ENCODE assay signal across 13 cellular contexts in the genomic region with DNA sequence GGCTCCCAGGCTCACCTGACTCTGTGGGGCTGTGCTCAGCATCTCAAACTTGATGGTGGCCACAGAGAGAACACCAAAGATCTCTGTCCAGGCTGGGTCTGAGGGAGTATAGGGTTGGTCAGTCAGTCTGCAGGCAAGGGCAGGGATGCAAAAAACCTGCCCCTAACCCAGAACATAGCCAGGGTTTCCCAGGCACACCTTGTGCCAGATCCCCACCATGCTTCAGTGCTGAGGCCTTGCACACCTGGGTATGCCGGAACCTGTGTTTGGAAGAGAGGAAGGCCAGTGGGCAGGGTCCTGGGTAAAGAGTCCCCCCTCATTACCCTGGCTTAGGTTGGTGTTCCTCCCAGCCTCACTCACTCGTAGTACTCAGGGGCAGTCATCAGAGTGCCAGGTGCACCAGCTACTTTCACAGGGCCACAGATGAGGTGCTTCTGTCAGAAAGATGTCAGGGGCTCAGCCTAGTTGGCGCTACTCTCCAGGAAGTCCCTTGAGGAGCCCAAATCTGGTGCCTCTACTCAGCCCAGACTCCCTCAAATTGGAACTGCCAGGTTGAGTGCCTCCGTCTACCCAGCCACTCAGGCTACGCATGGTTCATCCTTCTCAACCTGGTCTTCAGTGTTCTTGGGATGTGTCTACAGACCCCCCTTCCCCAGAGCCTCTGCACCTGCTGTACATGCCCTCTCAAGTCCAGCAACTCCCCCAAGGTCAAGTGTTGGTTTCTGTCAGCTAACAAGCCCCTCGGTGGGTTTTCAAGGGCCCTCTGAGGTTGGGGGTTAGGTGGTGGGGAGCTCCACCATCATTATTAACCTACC. TPM values are rescaled to one million over a fixed set of nuclear protein-coding genes. Genes with fewer than 3 reads are reported as not detected.
DNase-seq lines count a peak whose midpoint lies in the region; ATAC-seq, FAIRE-seq and TF ChIP-seq lines count a peak whose summit lies in the region.
"Had no signal": no experiment of that assay in that cellular context is flagged by ENCODE, and none has a peak within 500 bp of the region (broad histone marks: within the 10 kb centered on the region; RNA-seq: fewer than 3 reads in every experiment).

No MANE protein-coding gene starts in this region.

- no CpG with 5 or more reads among the region's 6 CpGs for whole genome bisulfite sequencing in H9 (ENCODE audit: extremely low coverage, insufficient read length, low lambda C conversion rate)
- WGBS in heart right ventricle, 2 donors, result 87 to 90% methylated on average over 6 of the region's 6 CpGs

- H3K36me3 Mint-ChIP-seq in CD8-positive, alpha-beta T cell, result peaks cover 45% of the 10 kb centered on the region
- H3K36me3 Mint-ChIP-seq in H9 (ENCODE audit: insufficient read depth in 1 of 3, low read depth in 3 of 3) (peaks cover 23 to 51% (median 46%) of the 10 kb centered on the region in 3 experiments), naive B cell (no peaks in the 10 kb centered on the region)
- peaks cover 20% of the 10 kb centered on the region for H3K36me3 Mint-ChIP-seq in activated T-helper 1 cell treated with anti-CD3 and anti-CD28 coated beads, Interleukin-12 subunit alpha, Interleukin-12 subunit beta, Interleukin-2, Interleukin-4 antibody, amounts not matched to agents 30 ng/mL and 10 ng/mL and 1 ng/mL, durations not matched to agents 14 hours and 24 hours and 36 hours (ENCODE audit: low read depth)

- CTCF ChIA-PET in CD8-positive, alpha-beta T cell (lab: Charles Lee), result interaction anchor here (1.2 to 14.2 kb wide), 6 partner anchors 7 to 78 kb away, joined by 3 to 178 read pairs (median 4); a partner anchor contains a TSS

- H3K4me3 Mint-ChIP-seq in CD8-positive, alpha-beta T cell, result peak overlapping the region; percentile 77
- H3K4me3 Mint-ChIP-seq in H9 (peak overlapping the region; percentile 91 to 95; a peak in 4 of 5 replicates), naive B cell (peak overlapping the region in 7 of 8 donors; percentile 8 to 96 (median 86))
- peak overlapping the region; percentile 91 for H3K4me3 Mint-ChIP-seq in activated T-helper 1 cell treated with anti-CD3 and anti-CD28 coated beads, Interleukin-12 subunit alpha, Interleukin-12 subunit beta, Interleukin-2, Interleukin-4 antibody, amounts not matched to agents 30 ng/mL and 10 ng/mL and 1 ng/mL, durations not matched to agents 14 hours and 24 hours and 36 hours

- no peaks in the 10 kb centered on the region; the same call in 1 of the 2 replicates for H3K79me2 ChIP-seq in H9 (ENCODE audit: insufficient read depth, low read length)

- no peak for DNase-seq in CD8-positive, alpha-beta T cell
- DNase-seq in H9, result no peak
- no peak for DNase-seq in activated T-helper 1 cell treated with anti-CD3 and anti-CD28 coated beads, Interleukin-12 subunit alpha, Interleukin-12 subunit beta, Interleukin-2, Interleukin-4 antibody, amounts not matched to agents 30 ng/mL and 10 ng/mL and 1 ng/mL, durations not matched to agents 14 hours and 24 hours and 36 hours (ENCODE audit: low spot score)
- no peak for DNase-seq in naive B cell
- DNase-seq in DMS53 (lab: John Stamatoyannopoulos, UW), result no peak
- DNase-seq in GM19239 (ENCODE audit: insufficient read length, low spot score), result no peak
- no peak for DNase-seq in heart right ventricle
- DNase-seq: MG63, NCI-H526 treated with DMSO at 0.1 percent for 48 hours had no signal

- no peaks in the 10 kb centered on the region for H3K27me3 ChIP-seq in CD8-positive, alpha-beta T cell (ENCODE audit: insufficient read depth, low read length)
- H3K27me3 ChIP-seq in H9 (ENCODE audit: insufficient read depth, low read length) (no peaks in the 10 kb centered on the region), heart right ventricle (no peaks in the 10 kb centered on the region)
- H3K27me3 ChIP-seq: MG63 had no signal

- no peaks in the 10 kb centered on the region for H3K9me3 Mint-ChIP-seq in CD8-positive, alpha-beta T cell
- H3K9me3 Mint-ChIP-seq in H9 (no peaks in the 10 kb centered on the region), naive B cell (no peaks in the 10 kb centered on the region)
- H3K9me3 Mint-ChIP-seq in activated T-helper 1 cell treated with anti-CD3 and anti-CD28 coated beads, Interleukin-12 subunit alpha, Interleukin-12 subunit beta, Interleukin-2, Interleukin-4 antibody, amounts not matched to agents 30 ng/mL and 10 ng/mL and 1 ng/mL, durations not matched to agents 14 hours and 24 hours and 36 hours, result no peaks in the 10 kb centered on the region
- H3K9me3 Mint-ChIP-seq: dendritic cell treated with granulocyte-macrophage colony-stimulating factor and Interleukin-4, amounts not matched to agents 40 ng/mL and 50 ng/mL, for 4 days; T-helper 1 cell treated with Interleukin-12 subunit alpha and Interleukin-12 subunit beta and Interleukin-4 antibody, amounts not matched to agents 30 μg/mL and 1 μg/mL, for 36 hours had no signal

- no peak overlapping the region for H2BK12ac ChIP-seq in H9 (ENCODE audit: insufficient read length, low read depth, low read length)

- H3K4ac ChIP-seq in H9 (ENCODE audit: low read depth, low read length), result no peak overlapping the region

- H2BK5ac ChIP-seq in H9 (ENCODE audit: insufficient read length, low read length), result no peak overlapping the region

- peaks cover 27% of the 10 kb centered on the region for H3K4me1 ChIP-seq in CD8-positive, alpha-beta T cell (ENCODE audit: insufficient read depth, low read length)
- no peaks in the 10 kb centered on the region for H3K4me1 ChIP-seq in H9 (ENCODE audit: insufficient read depth, low read length)
- peaks cover 8 to 61% (median 42%) of the 10 kb centered on the region in 9 donors for H3K4me1 ChIP-seq in heart right ventricle

- H3K4me1 Mint-ChIP-seq in CD8-positive, alpha-beta T cell (ENCODE audit: low read depth), result peaks cover 25% of the 10 kb centered on the region
- H3K4me1 Mint-ChIP-seq in H9 (peaks cover 17 to 21% of the 10 kb centered on the region in 2 experiments), naive B cell (peaks cover 17 to 57% (median 42%) of the 10 kb centered on the region in 3 donors)
- peaks cover 17% of the 10 kb centered on the region for H3K4me1 Mint-ChIP-seq in activated T-helper 1 cell treated with anti-CD3 and anti-CD28 coated beads, Interleukin-12 subunit alpha, Interleukin-12 subunit beta, Interleukin-2, Interleukin-4 antibody, amounts not matched to agents 30 ng/mL and 10 ng/mL and 1 ng/mL, durations not matched to agents 14 hours and 24 hours and 36 hours (ENCODE audit: low read depth)

- peak overlapping the region; percentile 69 for H3K27ac Mint-ChIP-seq in CD8-positive, alpha-beta T cell
- H3K27ac Mint-ChIP-seq in H9 (no peak overlapping the region), naive B cell (no peak overlapping the region)
- H3K27ac Mint-ChIP-seq in activated T-helper 1 cell treated with anti-CD3 and anti-CD28 coated beads, Interleukin-12 subunit alpha, Interleukin-12 subunit beta, Interleukin-2, Interleukin-4 antibody, amounts not matched to agents 30 ng/mL and 10 ng/mL and 1 ng/mL, durations not matched to agents 14 hours and 24 hours and 36 hours, result no peak overlapping the region

- H2BK15ac ChIP-seq in H9 (ENCODE audit: low read depth, low read length), result no peak overlapping the region

- H2BK20ac ChIP-seq in H9 (ENCODE audit: low read depth, low read length, poor library complexity, severe bottlenecking), result no peak overlapping the region

- H3K27me3 Mint-ChIP-seq in CD8-positive, alpha-beta T cell (ENCODE audit: low read depth), result no peaks in the 10 kb centered on the region
- no peaks in the 10 kb centered on the region for H3K27me3 Mint-ChIP-seq in H9 (ENCODE audit: low read depth)
- H3K27me3 Mint-ChIP-seq in activated T-helper 1 cell treated with anti-CD3 and anti-CD28 coated beads, Interleukin-12 subunit alpha, Interleukin-12 subunit beta, Interleukin-2, Interleukin-4 antibody, amounts not matched to agents 30 ng/mL and 10 ng/mL and 1 ng/mL, durations not matched to agents 14 hours and 24 hours and 36 hours (ENCODE audit: insufficient read depth), result no peaks in the 10 kb centered on the region
- H3K27me3 Mint-ChIP-seq in naive B cell, result no peaks in the 10 kb centered on the region
- H3K27me3 Mint-ChIP-seq: dendritic cell treated with granulocyte-macrophage colony-stimulating factor and Interleukin-4, amounts not matched to agents 40 ng/mL and 50 ng/mL, for 4 days had no signal

- no peak overlapping the region for H3K9ac ChIP-seq in H9 (ENCODE audit: extremely low read depth, insufficient read length, low read length)

- H4K5ac ChIP-seq in H9 (ENCODE audit: insufficient read length, low read depth, low read length), result no peak overlapping the region

- no peaks in the 10 kb centered on the region for H3K79me1 ChIP-seq in H9 (ENCODE audit: insufficient read depth, low read depth, low read length, poor library complexity, severe bottlenecking)

- no peak overlapping the region for H3T11ph ChIP-seq in H9 (ENCODE audit: low read length)

- no peak overlapping the region for H3K4me3 ChIP-seq in CD8-positive, alpha-beta T cell (ENCODE audit: low read depth, low read length)
- H3K4me3 ChIP-seq in heart right ventricle, result no peak overlapping the region

- TF ChIP-seq CTCF in CD8-positive, alpha-beta T cell (IDR thresholded peaks at IDR 0.05), result no peak
- TF ChIP-seq CTCF in H9 (conservative IDR thresholded peaks at IDR 0.05), result no peak
- no peak for TF ChIP-seq CTCF in heart right ventricle (IDR thresholded peaks at IDR 0.05)

- H3K4me2 ChIP-seq in H9 (ENCODE audit: insufficient read depth, insufficient read length, low read length), result no peak overlapping the region

- peaks cover 30% of the 10 kb centered on the region for H3K36me3 ChIP-seq in CD8-positive, alpha-beta T cell (ENCODE audit: insufficient read depth, low read length)
- peaks cover 0 to 53% (median 20%) of the 10 kb centered on the region in 9 donors for H3K36me3 ChIP-seq in heart right ventricle

- no peak overlapping the region for H4K8ac ChIP-seq in H9 (replicated peaks; ENCODE audit: insufficient read length, low read depth, low read length)

- intact Hi-C loops in CD8-positive, alpha-beta T cell (cut with DNase I, micrococcal nuclease), result loop anchor here in 1 of 2 experiments (10.0 kb wide), 1 partner anchor 1338 kb away; a partner anchor contains a TSS
- intact Hi-C loops in activated T-helper 1 cell treated with anti-CD3 and anti-CD28 coated beads, Interleukin-12 subunit alpha, Interleukin-12 subunit beta, Interleukin-2, Interleukin-4 antibody, amounts not matched to agents 30 ng/mL and 10 ng/mL and 1 ng/mL, durations not matched to agents 14 hours and 24 hours and 36 hours (cut with micrococcal nuclease), result no loop called here
- intact Hi-C loops in heart right ventricle (cut with DNase I), result no loop called here

- H3K9me3 ChIP-seq in CD8-positive, alpha-beta T cell (ENCODE audit: low read length), result no peaks in the 10 kb centered on the region
- H3K9me3 ChIP-seq in H9 (ENCODE audit: control insufficient read depth, low read depth, low read length), result no peaks in the 10 kb centered on the region
- H3K9me3 ChIP-seq in heart right ventricle, result no peaks in the 10 kb centered on the region
- H3K9me3 ChIP-seq: MG63 had no signal

- H3K56ac ChIP-seq in H9 (ENCODE audit: insufficient read length, low read depth, low read length), result no peak overlapping the region

- no peak overlapping the region for H2AK5ac ChIP-seq in H9 (ENCODE audit: insufficient read length, low read length)

- H3K23me2 ChIP-seq in H9 (ENCODE audit: insufficient read length, low read depth, low read length, poor library complexity, severe bottlenecking), result peaks cover 16% of the 10 kb centered on the region

- no peak overlapping the region for H3K18ac ChIP-seq in H9 (ENCODE audit: insufficient read length, low read depth, low read length)

- no peak for ATAC-seq in CD8-positive, alpha-beta T cell
- ATAC-seq in naive B cell (ENCODE audit: low read depth in 2 of 2) (no peak), heart right ventricle (no peak), HG02623 (IDR thresholded peaks at IDR 0.05; ENCODE audit: unreplicated experiment) (no peak)

- POLR2A ChIA-PET in CD8-positive, alpha-beta T cell (lab: Charles Lee), result interaction anchor here (0.5 to 3.8 kb wide), 7 partner anchors 9 to 274 kb away, joined by 3 to 42 read pairs (median 6); a partner anchor contains a TSS

- H3K14ac ChIP-seq in H9 (ENCODE audit: insufficient read depth, low read length), result no peak overlapping the region

- no peak overlapping the region for H3K27ac ChIP-seq in CD8-positive, alpha-beta T cell (ENCODE audit: low read depth, low read length)
- H3K27ac ChIP-seq in H9 (ENCODE audit: insufficient read length, low read depth, low read length), result no peak overlapping the region
- H3K27ac ChIP-seq in heart right ventricle, result peak overlapping the region in 1 of 10 donors; percentile 83

- no peak overlapping the region for H4K91ac ChIP-seq in H9 (ENCODE audit: insufficient read length, low read depth, low read length)

- no peak overlapping the region for H2BK120ac ChIP-seq in H9 (ENCODE audit: low read depth, low read length, poor library complexity, severe bottlenecking)

- H2AFZ ChIP-seq in H9 (ENCODE audit: low read length), result no peak overlapping the region

- peaks cover 2% of the 10 kb centered on the region for H4K20me1 ChIP-seq in H9 (ENCODE audit: control insufficient read depth, insufficient read depth, insufficient read length)

- no peak overlapping the region for H3K23ac ChIP-seq in H9 (ENCODE audit: insufficient read length, low read depth, low read length)

- FAIRE-seq in GM19239 (lab: Jason Lieb, UNC), result no peak
- FAIRE-seq: GM18507 had no signal

RNA-seq across cellular contexts. Expression of a gene that starts 1.8 kb away (rescaled TPM):
- total RNA-seq in CD8-positive, alpha-beta T cell, result 10 to 100 TPM; 12.0 to 13.2 TPM
- total RNA-seq in H9 (2021) (27.1 and 32.3 TPM in 2 replicates), heart right ventricle (10 to 100 TPM in 8 of 10 donors, 1 to 10 TPM in 2; 7.6 to 17.8 (median 13.9) TPM)
- total RNA-seq in activated T-helper 1 cell treated with anti-CD3 and anti-CD28 coated beads, Interleukin-12 subunit alpha, Interleukin-12 subunit beta, Interleukin-2, Interleukin-4 antibody, amounts not matched to agents 30 ng/mL and 10 ng/mL and 1 ng/mL, durations not matched to agents 14 hours and 24 hours and 36 hours, result 35.7 and 37.4 TPM in 2 replicates
- polyA plus RNA-seq in naive B cell (ENCODE audit: low read depth in 6 of 6) (10 to 100 TPM; 25.4 to 40.6 (median 27.5) TPM), heart right ventricle (10 to 100 TPM; 15.2 to 16.1 TPM)

RNA-seq across cellular contexts. Expression of a gene that starts 5.3 kb away (rescaled TPM):
- total RNA-seq in CD8-positive, alpha-beta T cell, result 10 to 100 TPM; 44.4 to 48.5 TPM
- 39.9 and 40.7 TPM in 2 replicates for total RNA-seq in H9 (2021)
- 126 and 129 TPM in 2 replicates for total RNA-seq in activated T-helper 1 cell treated with anti-CD3 and anti-CD28 coated beads, Interleukin-12 subunit alpha, Interleukin-12 subunit beta, Interleukin-2, Interleukin-4 antibody, amounts not matched to agents 30 ng/mL and 10 ng/mL and 1 ng/mL, durations not matched to agents 14 hours and 24 hours and 36 hours
- polyA plus RNA-seq in naive B cell (ENCODE audit: low read depth in 6 of 6), result 100 to 1,000 TPM; 124 to 177 (median 143) TPM
- total RNA-seq in heart right ventricle, result 100 to 1,000 TPM; 154 to 186 (median 167) TPM
- polyA plus RNA-seq in heart right ventricle, result 100 to 1,000 TPM; 184 to 280 TPM

RNA-seq across cellular contexts. Expression of a gene that starts 9.4 kb away (rescaled TPM):
- total RNA-seq in CD8-positive, alpha-beta T cell, result 100 to 1,000 TPM; 112 to 130 TPM
- total RNA-seq in H9 (2021) (282 and 298 TPM in 2 replicates), heart right ventricle (10 to 100 TPM; 70.4 to 98.8 (median 76.5) TPM)
- 143 and 145 TPM in 2 replicates for total RNA-seq in activated T-helper 1 cell treated with anti-CD3 and anti-CD28 coated beads, Interleukin-12 subunit alpha, Interleukin-12 subunit beta, Interleukin-2, Interleukin-4 antibody, amounts not matched to agents 30 ng/mL and 10 ng/mL and 1 ng/mL, durations not matched to agents 14 hours and 24 hours and 36 hours
- polyA plus RNA-seq in naive B cell (ENCODE audit: low read depth in 6 of 6) (100 to 1,000 TPM in 4 of 6 donors, 10 to 100 TPM in 2; 94.3 to 112 (median 106) TPM), heart right ventricle (100 to 1,000 TPM in 1 of 2 donors, 10 to 100 TPM in 1; 77.5 to 126 TPM)

RNA-seq across cellular contexts. Expression of a gene that starts 12.6 kb away (rescaled TPM):
- total RNA-seq in CD8-positive, alpha-beta T cell, result 100 to 1,000 TPM; 115 to 117 TPM
- total RNA-seq in H9 (2021) (408 and 414 TPM in 2 replicates), heart right ventricle (10 to 100 TPM; 40.7 to 70.3 (median 58.4) TPM)
- total RNA-seq in activated T-helper 1 cell treated with anti-CD3 and anti-CD28 coated beads, Interleukin-12 subunit alpha, Interleukin-12 subunit beta, Interleukin-2, Interleukin-4 antibody, amounts not matched to agents 30 ng/mL and 10 ng/mL and 1 ng/mL, durations not matched to agents 14 hours and 24 hours and 36 hours, result 423 and 434 TPM in 2 replicates
- polyA plus RNA-seq in naive B cell (ENCODE audit: low read depth in 6 of 6) (100 to 1,000 TPM in 3 of 6 donors, 10 to 100 TPM in 3; 78.6 to 117 (median 97.6) TPM), heart right ventricle (100 to 1,000 TPM in 1 of 2 donors, 10 to 100 TPM in 1; 84.0 to 105 TPM)

RNA-seq across cellular contexts. Expression of a gene that starts 26.6 kb away (rescaled TPM):
- total RNA-seq in CD8-positive, alpha-beta T cell, result 10 to 100 TPM; 41.5 to 41.8 TPM
- total RNA-seq in H9 (2021) (34.5 and 36.0 TPM in 2 replicates), heart right ventricle (10 to 100 TPM; 23.8 to 41.7 (median 30.8) TPM)
- total RNA-seq in activated T-helper 1 cell treated with anti-CD3 and anti-CD28 coated beads, Interleukin-12 subunit alpha, Interleukin-12 subunit beta, Interleukin-2, Interleukin-4 antibody, amounts not matched to agents 30 ng/mL and 10 ng/mL and 1 ng/mL, durations not matched to agents 14 hours and 24 hours and 36 hours, result 34.5 and 36.8 TPM in 2 replicates
- polyA plus RNA-seq in naive B cell (ENCODE audit: low read depth in 6 of 6) (10 to 100 TPM in 5 of 6 donors, 1 to 10 TPM in 1; 2.6 to 17.8 (median 15.1) TPM), heart right ventricle (10 to 100 TPM; 25.8 to 30.9 TPM)
